ENCODE assay signal across 1 cellular context in the genomic region with DNA sequence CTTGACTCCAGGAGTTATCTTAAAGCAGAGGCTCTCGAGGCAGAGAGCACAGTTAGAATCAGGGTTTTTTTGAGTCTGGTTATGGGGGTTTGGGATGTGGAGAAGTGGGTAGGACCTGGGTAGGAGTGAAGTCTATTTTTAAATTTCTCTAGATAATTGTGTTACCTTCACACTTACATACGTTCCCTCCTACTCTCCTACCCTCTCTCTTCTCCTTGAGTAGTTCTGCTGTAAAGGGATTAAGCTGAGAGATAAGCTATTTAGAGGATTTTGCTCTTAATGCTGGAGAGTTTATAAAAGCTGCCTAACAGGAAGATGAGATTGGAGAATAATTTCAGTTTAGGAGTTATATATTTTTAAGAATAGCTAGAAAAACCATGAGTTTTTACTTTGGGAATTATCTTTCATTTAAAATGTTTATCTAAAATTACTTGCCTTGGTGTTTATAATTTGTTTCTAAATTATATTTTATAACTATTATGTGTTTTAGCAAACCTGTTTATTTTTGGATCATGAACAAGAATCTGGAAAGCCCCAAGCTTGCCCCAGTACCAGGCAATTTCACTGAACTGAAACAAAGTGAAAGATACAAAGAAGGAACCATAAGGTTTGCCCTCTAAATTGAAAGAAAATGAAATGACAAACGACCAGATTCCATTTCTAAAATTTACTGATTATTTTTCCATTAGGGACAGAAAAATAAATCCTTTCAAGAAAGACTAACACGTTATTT.
TF ChIP-seq lines count a peak whose summit lies in the region.

No MANE protein-coding gene starts in this region.

TF ChIP-seq in WTC11, 78 proteins besides CTCF, POLR2A, EP300 and RAD21 (continued from another document):
- no peak for TF ChIP-seq TEAD1 (CRISPR knock-in tag; IDR thresholded peaks at IDR 0.05)
- no peak for TF ChIP-seq NR2C2 (CRISPR knock-in tag; IDR thresholded peaks at IDR 0.05)
- TF ChIP-seq, protein P1, sequence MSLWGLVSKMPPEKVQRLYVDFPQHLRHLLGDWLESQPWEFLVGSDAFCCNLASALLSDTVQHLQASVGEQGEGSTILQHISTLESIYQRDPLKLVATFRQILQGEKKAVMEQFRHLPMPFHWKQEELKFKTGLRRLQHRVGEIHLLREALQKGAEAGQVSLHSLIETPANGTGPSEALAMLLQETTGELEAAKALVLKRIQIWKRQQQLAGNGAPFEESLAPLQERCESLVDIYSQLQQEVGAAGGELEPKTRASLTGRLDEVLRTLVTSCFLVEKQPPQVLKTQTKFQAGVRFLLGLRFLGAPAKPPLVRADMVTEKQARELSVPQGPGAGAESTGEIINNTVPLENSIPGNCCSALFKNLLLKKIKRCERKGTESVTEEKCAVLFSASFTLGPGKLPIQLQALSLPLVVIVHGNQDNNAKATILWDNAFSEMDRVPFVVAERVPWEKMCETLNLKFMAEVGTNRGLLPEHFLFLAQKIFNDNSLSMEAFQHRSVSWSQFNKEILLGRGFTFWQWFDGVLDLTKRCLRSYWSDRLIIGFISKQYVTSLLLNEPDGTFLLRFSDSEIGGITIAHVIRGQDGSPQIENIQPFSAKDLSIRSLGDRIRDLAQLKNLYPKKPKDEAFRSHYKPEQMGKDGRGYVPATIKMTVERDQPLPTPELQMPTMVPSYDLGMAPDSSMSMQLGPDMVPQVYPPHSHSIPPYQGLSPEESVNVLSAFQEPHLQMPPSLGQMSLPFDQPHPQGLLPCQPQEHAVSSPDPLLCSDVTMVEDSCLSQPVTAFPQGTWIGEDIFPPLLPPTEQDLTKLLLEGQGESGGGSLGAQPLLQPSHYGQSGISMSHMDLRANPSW (CRISPR knock-in tag; conservative IDR thresholded peaks at IDR 0.05; ENCODE audit: low read depth): no peak
- TF ChIP-seq MYBL2 (CRISPR knock-in tag; IDR thresholded peaks at IDR 0.05): no peak
- TF ChIP-seq, protein P2, sequence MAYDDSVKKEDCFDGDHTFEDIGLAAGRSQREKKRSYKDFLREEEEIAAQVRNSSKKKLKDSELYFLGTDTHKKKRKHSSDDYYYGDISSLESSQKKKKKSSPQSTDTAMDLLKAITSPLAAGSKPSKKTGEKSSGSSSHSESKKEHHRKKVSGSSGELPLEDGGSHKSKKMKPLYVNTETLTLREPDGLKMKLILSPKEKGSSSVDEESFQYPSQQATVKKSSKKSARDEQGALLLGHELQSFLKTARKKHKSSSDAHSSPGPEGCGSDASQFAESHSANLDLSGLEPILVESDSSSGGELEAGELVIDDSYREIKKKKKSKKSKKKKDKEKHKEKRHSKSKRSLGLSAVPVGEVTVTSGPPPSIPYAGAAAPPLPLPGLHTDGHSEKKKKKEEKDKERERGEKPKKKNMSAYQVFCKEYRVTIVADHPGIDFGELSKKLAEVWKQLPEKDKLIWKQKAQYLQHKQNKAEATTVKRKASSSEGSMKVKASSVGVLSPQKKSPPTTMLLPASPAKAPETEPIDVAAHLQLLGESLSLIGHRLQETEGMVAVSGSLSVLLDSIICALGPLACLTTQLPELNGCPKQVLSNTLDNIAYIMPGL (CRISPR knock-in tag; IDR thresholded peaks at IDR 0.05): no peak
- no peak for TF ChIP-seq ZNF416 (CRISPR knock-in tag; IDR thresholded peaks at IDR 0.05)
- TF ChIP-seq, protein P3, sequence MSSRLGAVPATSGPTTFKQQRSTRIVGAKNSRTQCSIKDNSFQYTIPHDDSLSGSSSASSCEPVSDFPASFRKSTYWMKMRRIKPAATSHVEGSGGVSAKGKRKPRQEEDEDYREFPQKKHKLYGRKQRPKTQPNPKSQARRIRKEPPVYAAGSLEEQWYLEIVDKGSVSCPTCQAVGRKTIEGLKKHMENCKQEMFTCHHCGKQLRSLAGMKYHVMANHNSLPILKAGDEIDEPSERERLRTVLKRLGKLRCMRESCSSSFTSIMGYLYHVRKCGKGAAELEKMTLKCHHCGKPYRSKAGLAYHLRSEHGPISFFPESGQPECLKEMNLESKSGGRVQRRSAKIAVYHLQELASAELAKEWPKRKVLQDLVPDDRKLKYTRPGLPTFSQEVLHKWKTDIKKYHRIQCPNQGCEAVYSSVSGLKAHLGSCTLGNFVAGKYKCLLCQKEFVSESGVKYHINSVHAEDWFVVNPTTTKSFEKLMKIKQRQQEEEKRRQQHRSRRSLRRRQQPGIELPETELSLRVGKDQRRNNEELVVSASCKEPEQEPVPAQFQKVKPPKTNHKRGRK (CRISPR knock-in tag; IDR thresholded peaks at IDR 0.05; ENCODE audit: borderline replicate concordance): no peak
- TF ChIP-seq ZNF219 (CRISPR knock-in tag; IDR thresholded peaks at IDR 0.05; ENCODE audit: borderline replicate concordance): no peak
- no peak for TF ChIP-seq PRRX2 (CRISPR knock-in tag; IDR thresholded peaks at IDR 0.05)
- no peak for TF ChIP-seq SOX15 (CRISPR knock-in tag; IDR thresholded peaks at IDR 0.05)
TF ChIP-seq in WTC11: peak in this region for 0.
